ENCODE assay signal across 1 cellular context in the genomic region with DNA sequence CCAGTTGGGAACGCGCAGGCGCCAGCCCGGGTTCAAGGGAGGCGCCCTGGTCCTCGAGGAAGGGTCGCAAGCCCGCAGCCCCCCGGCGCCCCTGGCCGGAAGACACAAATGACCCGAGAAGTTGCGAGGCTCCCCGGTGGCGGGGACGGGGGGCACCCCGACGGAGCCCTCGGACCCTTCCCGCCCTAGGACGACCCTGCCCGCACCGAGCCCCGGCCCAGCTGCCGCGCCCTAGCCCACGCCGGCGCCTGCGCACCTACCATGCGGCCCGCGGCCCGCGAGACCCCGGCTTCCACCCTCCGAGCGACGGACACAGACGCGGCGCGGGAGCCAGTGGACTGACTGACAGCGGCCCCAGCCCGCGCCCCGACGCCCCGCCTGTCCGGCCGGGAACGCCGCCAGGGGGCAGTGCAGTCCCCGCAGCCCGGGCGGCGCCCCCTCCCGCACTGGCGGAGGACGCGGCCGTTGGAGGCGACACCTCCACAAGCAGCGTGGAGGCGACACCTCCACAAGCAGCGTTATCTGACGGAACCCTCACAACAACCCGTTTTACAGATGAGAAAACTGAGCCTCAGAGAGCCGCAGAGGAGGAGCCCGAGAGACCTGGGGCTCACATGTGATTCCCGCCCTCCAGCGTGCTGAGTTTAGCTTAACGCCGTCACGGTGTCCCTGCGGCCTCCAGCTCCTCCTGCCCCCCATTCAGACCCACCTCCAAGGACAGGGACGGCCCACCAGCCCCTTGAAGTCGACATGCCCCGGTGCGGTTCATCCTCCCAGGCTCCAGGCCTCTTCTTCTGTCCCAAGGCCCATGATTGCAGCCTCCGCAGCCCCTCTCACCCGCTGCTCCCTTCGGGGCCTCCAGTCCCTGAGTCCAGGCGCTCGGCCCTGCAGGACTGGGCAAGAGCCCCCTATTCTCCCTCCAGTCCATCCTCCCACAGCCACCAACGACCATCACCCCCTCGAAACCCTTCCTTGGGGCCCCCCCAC.
TF ChIP-seq lines count a peak whose summit lies in the region.

A gene with protein sequence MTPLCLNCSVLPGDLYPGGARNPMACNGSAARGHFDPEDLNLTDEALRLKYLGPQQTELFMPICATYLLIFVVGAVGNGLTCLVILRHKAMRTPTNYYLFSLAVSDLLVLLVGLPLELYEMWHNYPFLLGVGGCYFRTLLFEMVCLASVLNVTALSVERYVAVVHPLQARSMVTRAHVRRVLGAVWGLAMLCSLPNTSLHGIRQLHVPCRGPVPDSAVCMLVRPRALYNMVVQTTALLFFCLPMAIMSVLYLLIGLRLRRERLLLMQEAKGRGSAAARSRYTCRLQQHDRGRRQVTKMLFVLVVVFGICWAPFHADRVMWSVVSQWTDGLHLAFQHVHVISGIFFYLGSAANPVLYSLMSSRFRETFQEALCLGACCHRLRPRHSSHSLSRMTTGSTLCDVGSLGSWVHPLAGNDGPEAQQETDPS (minus strand): TSS at position 347 of the 987 bp plus-strand sequence. CDS start 84 bp downstream, at position 263.

TF ChIP-seq in HEK293, 187 proteins besides CTCF, POLR2A, EP300 and RAD21 (continued from another document):
- TF ChIP-seq, protein P1, sequence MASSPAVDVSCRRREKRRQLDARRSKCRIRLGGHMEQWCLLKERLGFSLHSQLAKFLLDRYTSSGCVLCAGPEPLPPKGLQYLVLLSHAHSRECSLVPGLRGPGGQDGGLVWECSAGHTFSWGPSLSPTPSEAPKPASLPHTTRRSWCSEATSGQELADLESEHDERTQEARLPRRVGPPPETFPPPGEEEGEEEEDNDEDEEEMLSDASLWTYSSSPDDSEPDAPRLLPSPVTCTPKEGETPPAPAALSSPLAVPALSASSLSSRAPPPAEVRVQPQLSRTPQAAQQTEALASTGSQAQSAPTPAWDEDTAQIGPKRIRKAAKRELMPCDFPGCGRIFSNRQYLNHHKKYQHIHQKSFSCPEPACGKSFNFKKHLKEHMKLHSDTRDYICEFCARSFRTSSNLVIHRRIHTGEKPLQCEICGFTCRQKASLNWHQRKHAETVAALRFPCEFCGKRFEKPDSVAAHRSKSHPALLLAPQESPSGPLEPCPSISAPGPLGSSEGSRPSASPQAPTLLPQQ (tag by site-specific recombination; IDR thresholded peaks at IDR 0.05): no peak
- no peak for TF ChIP-seq ZNF239 (tag by site-specific recombination; IDR thresholded peaks at IDR 0.05)
